Comparison of ENCODE assay signal across 27 cellular contexts in genomic region chr7:53740971-53741370, GRCh38.
DNase-seq lines count a peak whose midpoint lies in the region; ATAC-seq and FAIRE-seq lines count a peak whose summit lies in the region.
"Had no signal": no experiment of that assay in that cellular context is flagged by ENCODE, and none has a peak within 500 bp of the region (broad histone marks: within the 10 kb centered on the region; RNA-seq: fewer than 3 reads in every experiment).

No MANE protein-coding gene starts in this region.

- DNase-seq in Daoy (ENCODE audit: low read depth) (peak; percentile 9), NCI-H226 (peak; percentile 64), glomerular visceral epithelial cell (ENCODE audit: extremely low spot score) (peak; percentile 18), urothelium cell line (ENCODE audit: low spot score) (peak; percentile 33), retina (no peak)
- DNase-seq: BE2C; Calu3; CD8-positive, alpha-beta memory T cell; DMS79 treated with DMSO at 0.1 percent for 48 hours; GM23248; IMR-90; KG1; NCI-H1092 treated with DMSO at 0.1 percent for 48 hours; NCI-H1436; NCI-H187; NCI-H2171 treated with DMSO at 0.1 percent for 48 hours; NCI-H524 treated with DMSO at 0.1 percent for 48 hours; NCI-H774; NK-92 treated with Interleukin-12 subunit alpha and Interleukin-12 subunit beta, amount 100 ng/mL, for 24 hours; PC-3; Right ventricle myocardium superior; RPMI8226; T-cell had no signal

- FAIRE-seq in urothelium cell line (lab: Jason Lieb, UNC) = peak; percentile 20
- FAIRE-seq: GM12892 had no signal

- no peak for ATAC-seq in GM19397 (IDR thresholded peaks at IDR 0.05; ENCODE audit: unreplicated experiment)
- no peak for ATAC-seq in GM18519 (IDR thresholded peaks at IDR 0.05; ENCODE audit: low FRiP score, unreplicated experiment)
- ATAC-seq: HCT116, PC-3, T-cell had no signal
